Comparison of ENCODE assay signal across 13 cellular contexts in the genomic region with DNA sequence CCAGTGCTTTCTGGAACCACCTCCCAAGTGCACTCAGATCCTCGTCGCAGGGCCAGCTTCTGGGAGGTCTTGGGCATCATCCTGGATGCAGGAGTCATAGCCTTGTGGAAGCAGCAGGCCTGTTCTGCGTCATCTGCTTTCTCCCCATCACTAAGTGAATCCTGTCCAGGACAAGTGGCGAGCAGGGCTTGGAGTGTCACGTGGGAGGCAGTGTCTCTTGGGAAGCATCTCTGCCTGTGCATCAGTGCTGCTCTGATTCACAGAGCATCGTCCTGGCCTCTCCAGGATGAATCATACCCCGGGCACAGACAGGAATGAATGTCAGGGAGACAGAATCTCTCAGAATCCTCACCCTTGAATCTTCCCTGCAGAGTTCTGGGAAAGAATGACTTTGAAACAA. TPM values are rescaled to one million over a fixed set of nuclear protein-coding genes. Genes with fewer than 3 reads are reported as not detected.
A peak's percentile ranks its signal among the peaks of the same experiment; 100 is the strongest.
DNase-seq lines count a peak whose midpoint lies in the region; ATAC-seq, FAIRE-seq and TF ChIP-seq lines count a peak whose summit lies in the region.
"Had no signal": no experiment of that assay in that cellular context is flagged by ENCODE, and none has a peak within 500 bp of the region (broad histone marks: within the 10 kb centered on the region; RNA-seq: fewer than 3 reads in every experiment).

No MANE protein-coding gene starts in this region.

- H3K9me3 Mint-ChIP-seq in chondrocyte (ENCODE audit: low read depth), result no peaks in the 10 kb centered on the region

- H3K36me3 Mint-ChIP-seq in chondrocyte (ENCODE audit: low read depth), result no peaks in the 10 kb centered on the region

- H3K9me1 ChIP-seq in IMR-90 (ENCODE audit: insufficient read depth, low read length), result no peaks in the 10 kb centered on the region

- H2AFZ ChIP-seq in IMR-90 (replicated peaks; ENCODE audit: low read length, poor library complexity), result no peak overlapping the region

- DNase-seq in A549 (ENCODE audit: low read depth in 1 of 2, low spot score in 1 of 2) (peak; percentile 47 to 52), IMR-90 (peak; percentile 59), chondrocyte (ENCODE audit: low spot score) (no peak), medulla oblongata (ENCODE audit: extremely low spot score) (peak; percentile 87), NCI-H1048 (lab: John Stamatoyannopoulos, UW) (no peak), stomach (no peak)
- DNase-seq in activated CD8-positive, alpha-beta memory T cell treated with anti-CD3 and anti-CD28 coated beads, Interleukin-2, amount 50 U/mL, for 48 hours, result no peak
- DNase-seq: effector CD4-positive, alpha-beta T cell; NCI-H2029; SHP77 treated with DMSO at 0.1 percent for 48 hours had no signal

- H2AK9ac ChIP-seq in IMR-90 (replicated peaks; ENCODE audit: low read depth, low read length, poor library complexity), result no peak overlapping the region

- BruUV-seq in IMR-90 (replicated peaks; lab: Mats Ljungman, UMichigan), result no TSS peak

- POLR2A ChIA-PET in A549 (lab: Yijun Ruan, JAX), result no interaction called here
- POLR2A ChIA-PET in IMR-90 (lab: Charles Lee; ENCODE audit: unreplicated experiment), result no interaction called here

- H4K5ac ChIP-seq in IMR-90 (ENCODE audit: low read depth, low read length), result no peak overlapping the region

- H3K4me2 ChIP-seq in A549, result peak overlapping the region; percentile 45; the same call in 2 of the 3 replicates
- H3K4me2 ChIP-seq in IMR-90 (ENCODE audit: low read depth, low read length), result no peak overlapping the region

- CTCF ChIA-PET in A549 (lab: Yijun Ruan, JAX), result interaction anchor here (0.7 to 1.4 kb wide), 2 partner anchors 12 to 25 kb away, joined by 3 to 4 read pairs; no protein-coding TSS in a partner anchor
- CTCF ChIA-PET in IMR-90 (lab: Yijun Ruan, JAX), result no interaction called here

- H2AK5ac ChIP-seq in IMR-90 (ENCODE audit: low read depth, low read length), result no peak overlapping the region

- ATAC-seq in A549 (peak; percentile 88 to 91), IMR-90 (ENCODE audit: low read depth) (peak; percentile 65), GM18502 (IDR thresholded peaks at IDR 0.05; ENCODE audit: poor library complexity, unreplicated experiment) (no peak)

- H3K27ac Mint-ChIP-seq in chondrocyte (ENCODE audit: unreplicated experiment), result peak overlapping the region; percentile 96

- H3K4ac ChIP-seq in IMR-90 (ENCODE audit: low read depth, low read length), result no peak overlapping the region

- no peak overlapping the region for H4K8ac ChIP-seq in IMR-90 (ENCODE audit: low read depth in 2 of 2, low read length in 2 of 2)

- peak overlapping the region; percentile 38 for H3K4me3 Mint-ChIP-seq in chondrocyte (ENCODE audit: unreplicated experiment)

- WGBS in A549 (ENCODE audit: missing lambda C conversion rate), result 23% methylated on average over 7 of the region's 7 CpGs
- WGBS in IMR-90 (ENCODE audit: extremely low coverage in 2 of 2, insufficient read length in 1 of 2), 2 experiments, result no CpG with 5 or more reads among the region's 7 CpGs
- WGBS in stomach, 5 donors, result 78 to 89% (median 85%) methylated on average over 4 to 7 of the region's 7 CpGs

- H3K36me3 ChIP-seq in IMR-90 (ENCODE audit: control insufficient read depth, insufficient read depth, low read length) (no peaks in the 10 kb centered on the region), stomach (no peaks in the 10 kb centered on the region)

- H3K4me1 ChIP-seq in A549, result peaks cover 27% of the 10 kb centered on the region
- H3K4me1 ChIP-seq in IMR-90 (ENCODE audit: control insufficient read depth, insufficient read depth, low read length), result no peaks in the 10 kb centered on the region
- H3K4me1 ChIP-seq in stomach, result peaks cover 0 to 4% (median 2%) of the 10 kb centered on the region in 4 donors

- H3K23ac ChIP-seq in IMR-90 (ENCODE audit: low read depth, low read length), result no peak overlapping the region

- no peak overlapping the region for H3K18ac ChIP-seq in IMR-90 (ENCODE audit: low read depth, low read length)

- no peak overlapping the region for H3K14ac ChIP-seq in IMR-90 (replicated peaks; ENCODE audit: low read depth, low read length)

- no peaks in the 10 kb centered on the region for H4K20me1 ChIP-seq in IMR-90 (ENCODE audit: insufficient read depth, low read length)

- H3K27ac ChIP-seq in A549 (peak overlapping the region; percentile 10 to 61; a peak in 4 of 6 replicates), IMR-90 (ENCODE audit: insufficient read depth, low read length) (no peak overlapping the region), stomach (no peak overlapping the region)
- H3K27ac ChIP-seq: C4-2B, HL-60 had no signal

- intact Hi-C loops in IMR-90 (cut with micrococcal nuclease), result no loop called here
- intact Hi-C loops in stomach (cut with DNase I; ENCODE audit: low total_unique reads), result no loop called here

- H3K9me3 ChIP-seq in A549 (no peaks in the 10 kb centered on the region), IMR-90 (ENCODE audit: control insufficient read depth, insufficient read depth, low read length) (no peaks in the 10 kb centered on the region), stomach (no peaks in the 10 kb centered on the region)

- TF ChIP-seq EP300 in A549 (IDR thresholded peaks at IDR 0.05) (no peak), stomach (IDR thresholded peaks at IDR 0.05) (no peak)

- H2BK20ac ChIP-seq in IMR-90 (ENCODE audit: low read depth, low read length), result no peak overlapping the region

- H2BK15ac ChIP-seq in IMR-90 (ENCODE audit: low read depth, low read length), result no peak overlapping the region

- H3K4me1 Mint-ChIP-seq in chondrocyte (ENCODE audit: low read depth), result peaks cover 46% of the 10 kb centered on the region

- FAIRE-seq in A549 (lab: Jason Lieb, UNC), result no peak

- H3K27me3 Mint-ChIP-seq in chondrocyte (ENCODE audit: low read depth), result no peaks in the 10 kb centered on the region

- no peak overlapping the region for H4K91ac ChIP-seq in IMR-90 (ENCODE audit: insufficient read depth, low read depth, low read length)

- no peak overlapping the region for H3K9ac ChIP-seq in IMR-90 (ENCODE audit: low read depth, low read length)

- H3K79me1 ChIP-seq in IMR-90 (ENCODE audit: low read depth in 1 of 2, low read length in 2 of 2), result no peaks in the 10 kb centered on the region

- TF ChIP-seq POLR2A in A549 (IDR thresholded peaks at IDR 0.05; ENCODE audit: low read length) (no peak), IMR-90 (IDR thresholded peaks at IDR 0.05; ENCODE audit: low read depth, low read length) (no peak), stomach (IDR thresholded peaks at IDR 0.05) (no peak)

- no peak overlapping the region for H3K56ac ChIP-seq in IMR-90 (ENCODE audit: extremely low read depth, insufficient read depth, low read length)

- H3K4me3 ChIP-seq in A549 (no peak overlapping the region), IMR-90 (ENCODE audit: insufficient read depth, low read depth, low read length) (no peak overlapping the region), stomach (no peak overlapping the region)

- no peak overlapping the region for H2BK120ac ChIP-seq in IMR-90 (ENCODE audit: low read depth, low read length)

- dilution Hi-C loops in IMR-90 (cut with HindIII; ENCODE audit: low sequenced_read_pairs, unreplicated experiment), result no loop called here

- no peak overlapping the region for H2BK5ac ChIP-seq in IMR-90 (ENCODE audit: low read depth, low read length, poor library complexity, severe bottlenecking)

- no peak for TF ChIP-seq RAD21 in A549 (conservative IDR thresholded peaks at IDR 0.05 in 1 of 2, IDR thresholded peaks at IDR 0.05 in 1 of 2)
- TF ChIP-seq RAD21 in IMR-90 (IDR thresholded peaks at IDR 0.05; ENCODE audit: low read length), result no peak

- in situ Hi-C loops in IMR-90 (cut with MboI; ENCODE audit: low sequenced_read_pairs), result no loop called here

- H3K27me3 ChIP-seq in IMR-90 (ENCODE audit: control insufficient read depth, insufficient read depth, low read length) (no peaks in the 10 kb centered on the region), stomach (no peaks in the 10 kb centered on the region)

- TF ChIP-seq CTCF in A549 (IDR thresholded peaks at IDR 0.05) (no peak), IMR-90 (conservative IDR thresholded peaks at IDR 0.05; ENCODE audit: low read depth, low read length) (no peak), chondrocyte (IDR thresholded peaks at IDR 0.05) (no peak), stomach (IDR thresholded peaks at IDR 0.05) (no peak)

TF ChIP-seq in A549, 52 proteins besides CTCF, POLR2A, EP300 and RAD21 (continues in another document):
- no peak for TF ChIP-seq TFCP2L1 (CRISPR knock-in tag; IDR thresholded peaks at IDR 0.05)
- no peak for TF ChIP-seq ZC3H11A (IDR thresholded peaks at IDR 0.05)
- TF ChIP-seq JUNB (IDR thresholded peaks at IDR 0.05), result peak; percentile 29; the same call in 1 of the 2 replicates
- TF ChIP-seq, protein P1, sequence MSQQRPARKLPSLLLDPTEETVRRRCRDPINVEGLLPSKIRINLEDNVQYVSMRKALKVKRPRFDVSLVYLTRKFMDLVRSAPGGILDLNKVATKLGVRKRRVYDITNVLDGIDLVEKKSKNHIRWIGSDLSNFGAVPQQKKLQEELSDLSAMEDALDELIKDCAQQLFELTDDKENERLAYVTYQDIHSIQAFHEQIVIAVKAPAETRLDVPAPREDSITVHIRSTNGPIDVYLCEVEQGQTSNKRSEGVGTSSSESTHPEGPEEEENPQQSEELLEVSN (IDR thresholded peaks at IDR 0.05; ENCODE audit: borderline replicate concordance, low read depth), result no peak

TF ChIP-seq in IMR-90, 13 proteins besides CTCF, POLR2A, EP300 and RAD21 (continues in another document):
- TF ChIP-seq BHLHE40 (IDR thresholded peaks at IDR 0.05; ENCODE audit: low read depth, low read length) (no peak), MAFK (IDR thresholded peaks at IDR 0.05; ENCODE audit: low read depth, low read length) (no peak), FOS (IDR thresholded peaks at IDR 0.05; ENCODE audit: low read depth, low read length) (0 out of 2 replicates have a peak, but pooled peaks have one; percentile 17), NFE2L2 (IDR thresholded peaks at IDR 0.05; ENCODE audit: low read depth, low read length) (no peak), RFX5 (IDR thresholded peaks at IDR 0.05; ENCODE audit: low read depth, low read length) (no peak), CEBPB (IDR thresholded peaks at IDR 0.05; ENCODE audit: low read depth, low read length) (no peak), MXI1 (IDR thresholded peaks at IDR 0.05; ENCODE audit: borderline replicate concordance, low read depth, low read length) (no peak)

RNA-seq across cellular contexts. Expression of gene SYNDIG1, which starts 32.8 kb away (rescaled TPM):
- 0.96 and 1.1 TPM in 2 replicates for polyA plus RNA-seq in A549 (2011; rRNA removed)
- polyA plus RNA-seq in A549 (2012; cell fraction: cytosol; rRNA removed), result 1.4 and 1.8 TPM in 2 replicates
- polyA plus RNA-seq in A549 (2012; cell fraction: nucleus; rRNA removed), result 1.6 and 1.8 TPM in 2 replicates
- 1.9 to 2.7 TPM (median 2.6 TPM) in 3 replicates for polyA plus RNA-seq in A549 (2017; fragmentation: RNase III; extraction: RNeasy Plus Mini Kit Qiagen cat#74134 plus additional on column Dnase treatment)
- 0.62 and 1.6 TPM in 2 replicates for polyA minus RNA-seq in A549 (2011; rRNA and poly(A)+ RNA removed)
- total RNA-seq in IMR-90 (2012; rRNA removed), result not detected in 2 replicates
- not detected in 2 replicates for polyA plus RNA-seq in IMR-90 (2012; rRNA removed)
- polyA plus RNA-seq in IMR-90 (2012; cell fraction: cytosol; rRNA removed), result not detected in 2 replicates
- not detected in 2 replicates for polyA plus RNA-seq in IMR-90 (2012; cell fraction: nucleus; rRNA removed; ENCODE audit: low replicate concordance)
- total RNA-seq in chondrocyte, result 5.6 to 16.4 TPM (median 6.1 TPM) in 3 replicates
- total RNA-seq in stomach, result 1 to 10 TPM in 1 of 5 donors, under 1 TPM in 1, not detected in 3; 0.29 to 2.0 TPM
- 1 to 10 TPM in 1 of 3 donors, under 1 TPM in 1, not detected in 1; 0.53 to 1.2 TPM for polyA plus RNA-seq in stomach

Comparison
In these comparisons a context has a peak if more than half of its experiments do, and no peak if none do; other contexts are left out.
1. DNase-seq: peak in A549 (2 of 2), IMR-90 (single experiment) and medulla oblongata (single experiment); none in chondrocyte (single experiment), NCI-H1048 (single experiment), stomach (single experiment) and activated CD8-positive, alpha-beta memory T cell treated with anti-CD3 and anti-CD28 coated beads, Interleukin-2, amount 50 U/mL, for 48 hours (single experiment).
2. H3K27ac ChIP-seq: peak in A549 (2 of 2); none in IMR-90 (single experiment) and stomach (0 of 5).